In the genomic region with DNA sequence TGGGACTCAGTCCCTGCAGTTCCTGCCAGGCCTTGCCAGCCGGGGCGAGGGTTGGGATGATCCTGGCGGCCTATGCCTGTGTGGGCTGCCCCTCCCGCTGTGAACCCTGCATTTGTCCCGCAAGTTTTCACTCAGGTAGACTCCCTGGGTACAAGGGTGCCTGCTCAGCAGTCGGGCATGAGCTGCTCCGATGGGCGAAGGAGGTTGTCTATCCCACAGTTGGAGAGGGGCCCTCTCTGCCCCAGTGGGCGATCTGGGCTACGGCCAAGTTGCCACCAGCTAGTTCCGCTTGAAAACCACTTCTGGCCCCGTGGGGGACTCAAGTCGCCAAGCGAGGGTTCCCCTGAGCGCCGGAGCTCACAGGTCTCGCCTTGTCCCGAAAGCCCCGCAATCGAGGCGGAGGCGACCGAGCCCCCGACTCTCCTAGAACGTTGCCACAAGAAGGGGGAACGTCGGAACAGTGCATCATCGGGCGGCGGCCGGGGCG, we compare ENCODE assay signal across 8 cellular contexts. TPM values are rescaled to one million over a fixed set of nuclear protein-coding genes. Genes with fewer than 3 reads are reported as not detected.
A peak's percentile ranks its signal among the peaks of the same experiment; 100 is the strongest.
DNase-seq lines count a peak whose midpoint lies in the region; ATAC-seq, FAIRE-seq and TF ChIP-seq lines count a peak whose summit lies in the region.

No MANE protein-coding gene starts in this region.

- H3K9ac ChIP-seq in kidney (ENCODE audit: low read length in 2 of 2): peak overlapping the region; percentile 61 to 76

- no peak for TF ChIP-seq EP300 in stomach (IDR thresholded peaks at IDR 0.05)

- H3K9me3 ChIP-seq in kidney (ENCODE audit: control insufficient read depth in 1 of 2, low read length in 2 of 2) (no peaks in the 10 kb centered on the region), stomach (no peaks in the 10 kb centered on the region)

- TF ChIP-seq CTCF in 22Rv1 (IDR thresholded peaks at IDR 0.05): no peak
- no peak for TF ChIP-seq CTCF in astrocyte of the cerebellum (IDR thresholded peaks at IDR 0.05; ENCODE audit: low read depth, low read length, missing control alignments)
- no peak for TF ChIP-seq CTCF in kidney (IDR thresholded peaks at IDR 0.05; ENCODE audit: borderline replicate concordance, extremely low read depth, insufficient read depth)
- no peak for TF ChIP-seq CTCF in stomach (IDR thresholded peaks at IDR 0.05)

- TF ChIP-seq POLR2A in stomach (IDR thresholded peaks at IDR 0.05): no peak

- H3K36me3 ChIP-seq in kidney (ENCODE audit: control insufficient read depth in 1 of 2, insufficient read depth in 2 of 2, low read length in 2 of 2) (peaks cover 16 to 41% of the 10 kb centered on the region in 2 donors), stomach (peaks cover 42 to 68% (median 66%) of the 10 kb centered on the region in 4 donors)

- no peak for FAIRE-seq in kidney (lab: Jason Lieb, UNC)

- H3K27ac ChIP-seq in 22Rv1: peak overlapping the region; percentile 99
- H3K27ac ChIP-seq in kidney (ENCODE audit: low read depth in 2 of 2, low read length in 2 of 2): peak overlapping the region; percentile 92 to 95
- H3K27ac ChIP-seq in stomach: peak overlapping the region; percentile 84 to 99 (median 98)

- WGBS in stomach, 5 donors: 0 to 6% (median 2%) methylated on average over 5 to 32 of the region's 32 CpGs

- H3K4me1 ChIP-seq in kidney (ENCODE audit: control insufficient read depth in 1 of 2, insufficient read depth in 1 of 2, low read depth in 1 of 2, low read length in 2 of 2) (peaks cover 22 to 34% of the 10 kb centered on the region in 2 donors), stomach (peaks cover 27 to 54% (median 51%) of the 10 kb centered on the region in 4 donors)

- ATAC-seq in GM18868 (IDR thresholded peaks at IDR 0.05; ENCODE audit: unreplicated experiment) (peak; percentile 10), HG03571 (IDR thresholded peaks at IDR 0.05; ENCODE audit: unreplicated experiment) (peak; percentile 4)

- H3K27me3 ChIP-seq in stomach: no peaks in the 10 kb centered on the region

- peak overlapping the region; percentile 90 for H3K4me3 ChIP-seq in astrocyte of the cerebellum (ENCODE audit: low read depth, low read length)
- peak overlapping the region; percentile 41 to 80 for H3K4me3 ChIP-seq in kidney (ENCODE audit: low read length in 2 of 2)
- peak overlapping the region; percentile 81 to 100 (median 98) for H3K4me3 ChIP-seq in stomach

- in situ Hi-C loops in astrocyte of the cerebellum (cut with HindIII; ENCODE audit: low sequenced_read_pairs): no loop called here

- intact Hi-C loops in kidney (cut with DNase I): no loop called here
- intact Hi-C loops in stomach (cut with DNase I; ENCODE audit: low total_unique reads): no loop called here

- DNase-seq in astrocyte of the cerebellum (ENCODE audit: low read depth) (no peak), kidney (no peak), stomach (peak; percentile 38), kidney glomerular epithelial cell (lab: John Stamatoyannopoulos, UW) (no peak)
- no peak for DNase-seq in activated effector memory CD4-positive, alpha-beta T cell treated with anti-CD3 and anti-CD28 coated beads, Interleukin-2, amount 50 U/mL, for 16 hours

RNA-seq across cellular contexts. Expression of gene TPI1, which starts 0.4 kb away (rescaled TPM):
- total RNA-seq in kidney (437 TPM), stomach (100 to 1,000 TPM; 131 to 359 (median 268) TPM)
- polyA plus RNA-seq in kidney (ENCODE audit: insufficient read depth, low read depth, low replicate concordance) (1,220 TPM), stomach (100 to 1,000 TPM; 403 to 526 (median 504) TPM)

RNA-seq across cellular contexts. Expression of gene SPSB2, which starts 6.1 kb away (rescaled TPM):
- total RNA-seq in kidney (19.0 TPM), stomach (10 to 100 TPM in 1 of 5 donors, 1 to 10 TPM in 3, not detected in 1; 5.1 to 24.0 (median 6.0) TPM)
- polyA plus RNA-seq in kidney (ENCODE audit: insufficient read depth, low read depth, low replicate concordance) (21.3 TPM), stomach (10 to 100 TPM in 2 of 3 donors, 1 to 10 TPM in 1; 9.9 to 13.4 (median 11.2) TPM)

RNA-seq across cellular contexts. Expression of gene USP5, which starts 15.0 kb away (rescaled TPM):
- total RNA-seq in kidney (75.5 TPM), stomach (10 to 100 TPM; 26.3 to 69.4 (median 48.7) TPM)
- polyA plus RNA-seq in kidney (ENCODE audit: insufficient read depth, low read depth, low replicate concordance) (52.3 TPM), stomach (10 to 100 TPM; 20.9 to 29.0 (median 25.0) TPM)

RNA-seq across cellular contexts. Expression of gene CDCA3, which starts 15.9 kb away (rescaled TPM):
- total RNA-seq in kidney (1.3 TPM), stomach (10 to 100 TPM in 3 of 5 donors, 1 to 10 TPM in 2; 3.3 to 56.0 (median 19.6) TPM)
- polyA plus RNA-seq in kidney (ENCODE audit: insufficient read depth, low read depth, low replicate concordance) (2.1 TPM), stomach (10 to 100 TPM in 1 of 3 donors, 1 to 10 TPM in 2; 2.1 to 12.2 (median 9.8) TPM)

RNA-seq across cellular contexts. Expression of gene GNB3, which starts 26.2 kb away (rescaled TPM):
- total RNA-seq in kidney: 2.6 TPM
- polyA plus RNA-seq in kidney (ENCODE audit: insufficient read depth, low read depth, low replicate concordance): 1.4 TPM
- 10 to 100 TPM in 1 of 5 donors, 1 to 10 TPM in 2, under 1 TPM in 1, not detected in 1; 0.89 to 11.1 (median 4.5) TPM for total RNA-seq in stomach
- polyA plus RNA-seq in stomach: 1 to 10 TPM in 2 of 3 donors, under 1 TPM in 1; 0.87 to 2.8 (median 2.7) TPM
